In genomic region chr7:151043449-151043848, GRCh38 we compare ENCODE assay signal across 1 cellular context. TPM values are rescaled to one million over a fixed set of nuclear protein-coding genes. Genes with fewer than 3 reads are reported as not detected.
"Had no signal": no experiment of that assay in that cellular context is flagged by ENCODE, and none has a peak within 500 bp of the region (broad histone marks: within the 10 kb centered on the region; RNA-seq: fewer than 3 reads in every experiment).

No MANE protein-coding gene starts in this region.

RNA-seq across cellular contexts. Expression of gene ATG9B, which starts 19.2 kb away (rescaled TPM):
- total RNA-seq: M059J had no signal
